ENCODE assay signal across 1 cellular context in the genomic region with DNA sequence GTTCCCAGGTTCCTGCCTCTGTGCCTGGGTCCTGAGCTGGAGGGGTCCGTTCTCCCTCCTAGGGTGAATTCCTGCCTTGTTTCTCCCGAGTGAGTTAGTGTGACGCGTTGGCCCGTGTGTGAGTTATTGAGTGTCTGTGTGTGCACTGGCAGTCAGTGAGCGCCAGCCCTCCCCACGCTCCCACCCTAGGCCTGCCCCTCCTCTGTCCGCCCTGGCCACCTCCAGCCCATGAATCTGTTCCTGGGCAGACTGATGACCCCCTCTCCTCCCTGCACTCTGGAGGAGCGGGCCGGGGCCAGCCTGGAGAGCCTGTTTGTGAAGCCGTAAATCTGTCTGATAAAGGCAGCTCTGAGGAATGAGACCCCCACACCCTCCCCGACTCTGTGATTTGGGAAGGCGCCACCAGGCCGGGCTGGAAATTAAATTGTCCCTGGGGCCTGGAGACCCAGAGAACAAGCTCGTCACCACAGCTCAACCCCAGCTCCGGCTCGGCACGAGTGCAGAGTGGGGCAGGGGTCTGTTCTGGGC.
TF ChIP-seq lines count a peak whose summit lies in the region.

No MANE protein-coding gene starts in this region.

TF ChIP-seq in HepG2, 621 proteins besides CTCF, POLR2A, EP300 and RAD21:
- TF ChIP-seq ZFP37 (CRISPR knock-in tag; IDR thresholded peaks at IDR 0.05; ENCODE audit: borderline replicate concordance) (no peak), TARDBP (CRISPR knock-in tag; IDR thresholded peaks at IDR 0.05) (no peak), CBX1 (IDR thresholded peaks at IDR 0.05; ENCODE audit: low read depth) (no peak), ZNF639 (CRISPR knock-in tag; conservative IDR thresholded peaks at IDR 0.05) (no peak), ZNF674 (CRISPR knock-in tag; IDR thresholded peaks at IDR 0.05; ENCODE audit: low read depth) (no peak), ZNF138 (CRISPR knock-in tag; IDR thresholded peaks at IDR 0.05; ENCODE audit: low read depth) (no peak), ZNF510 (CRISPR knock-in tag; IDR thresholded peaks at IDR 0.05; ENCODE audit: low read depth) (no peak), SYNCRIP (IDR thresholded peaks at IDR 0.05; ENCODE audit: insufficient read depth, low read depth, low read length) (no peak), NAIF1 (CRISPR knock-in tag; IDR thresholded peaks at IDR 0.05; ENCODE audit: borderline replicate concordance) (no peak), ZNF687 (CRISPR knock-in tag; IDR thresholded peaks at IDR 0.05) (no peak), CBX5 (CRISPR knock-in tag; IDR thresholded peaks at IDR 0.05; ENCODE audit: borderline replicate concordance) (no peak), ZNF180 (CRISPR knock-in tag; IDR thresholded peaks at IDR 0.05; ENCODE audit: borderline replicate concordance, low read depth) (no peak), ZNF136 (CRISPR knock-in tag; IDR thresholded peaks at IDR 0.05; ENCODE audit: low read depth) (no peak), NFIC (IDR thresholded peaks at IDR 0.05; ENCODE audit: low read length) (no peak), ZNF770 (CRISPR knock-in tag; IDR thresholded peaks at IDR 0.05) (no peak), ZNF549 (CRISPR knock-in tag; IDR thresholded peaks at IDR 0.05) (no peak), TRIM22 (IDR thresholded peaks at IDR 0.05) (no peak)
- TF ChIP-seq, protein P1, sequence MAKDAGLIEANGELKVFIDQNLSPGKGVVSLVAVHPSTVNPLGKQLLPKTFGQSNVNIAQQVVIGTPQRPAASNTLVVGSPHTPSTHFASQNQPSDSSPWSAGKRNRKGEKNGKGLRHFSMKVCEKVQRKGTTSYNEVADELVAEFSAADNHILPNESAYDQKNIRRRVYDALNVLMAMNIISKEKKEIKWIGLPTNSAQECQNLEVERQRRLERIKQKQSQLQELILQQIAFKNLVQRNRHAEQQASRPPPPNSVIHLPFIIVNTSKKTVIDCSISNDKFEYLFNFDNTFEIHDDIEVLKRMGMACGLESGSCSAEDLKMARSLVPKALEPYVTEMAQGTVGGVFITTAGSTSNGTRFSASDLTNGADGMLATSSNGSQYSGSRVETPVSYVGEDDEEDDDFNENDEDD (CRISPR knock-in tag; IDR thresholded peaks at IDR 0.05; ENCODE audit: borderline replicate concordance): no peak
- TF ChIP-seq, protein P2, sequence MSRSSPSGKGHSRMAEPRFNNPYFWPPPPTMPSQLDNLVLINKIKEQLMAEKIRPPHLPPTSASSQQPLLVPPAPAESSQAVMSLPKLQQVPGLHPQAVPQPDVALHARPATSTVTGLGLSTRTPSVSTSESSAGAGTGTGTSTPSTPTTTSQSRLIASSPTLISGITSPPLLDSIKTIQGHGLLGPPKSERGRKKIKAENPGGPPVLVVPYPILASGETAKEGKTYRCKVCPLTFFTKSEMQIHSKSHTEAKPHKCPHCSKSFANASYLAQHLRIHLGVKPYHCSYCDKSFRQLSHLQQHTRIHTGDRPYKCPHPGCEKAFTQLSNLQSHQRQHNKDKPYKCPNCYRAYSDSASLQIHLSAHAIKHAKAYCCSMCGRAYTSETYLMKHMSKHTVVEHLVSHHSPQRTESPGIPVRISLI (CRISPR knock-in tag; IDR thresholded peaks at IDR 0.05; ENCODE audit: borderline replicate concordance): no peak
TF ChIP-seq in HepG2: peak in this region for 0.
